ENCODE assay signal across 1 cellular context in genomic region chr15:22873841-22874240, GRCh38.
TF ChIP-seq lines count a peak whose summit lies in the region.

No MANE protein-coding gene starts in this region.

TF ChIP-seq in WTC11, 78 proteins besides CTCF, POLR2A, EP300 and RAD21 (continued from another document):
- no peak for TF ChIP-seq ZNF532 (CRISPR knock-in tag; IDR thresholded peaks at IDR 0.05; ENCODE audit: borderline replicate concordance)
- TF ChIP-seq ZMAT4 (CRISPR knock-in tag; IDR thresholded peaks at IDR 0.05), result no peak
- no peak for TF ChIP-seq ESRRA (CRISPR knock-in tag; IDR thresholded peaks at IDR 0.05; ENCODE audit: borderline replicate concordance)
- TF ChIP-seq TCF7 (CRISPR knock-in tag; IDR thresholded peaks at IDR 0.05; ENCODE audit: low read depth), result no peak
- TF ChIP-seq CREB1 (CRISPR knock-in tag; IDR thresholded peaks at IDR 0.05), result no peak
- no peak for TF ChIP-seq ZNF232 (CRISPR knock-in tag; IDR thresholded peaks at IDR 0.05)
- no peak for TF ChIP-seq ZBTB43 (CRISPR knock-in tag; IDR thresholded peaks at IDR 0.05)
- TF ChIP-seq MAX (CRISPR knock-in tag; IDR thresholded peaks at IDR 0.05), result no peak
- no peak for TF ChIP-seq ZNF121 (CRISPR knock-in tag; IDR thresholded peaks at IDR 0.05)
- no peak for TF ChIP-seq SMAD3 (CRISPR knock-in tag; IDR thresholded peaks at IDR 0.05; ENCODE audit: borderline replicate concordance)
- no peak for TF ChIP-seq CDX4 (CRISPR knock-in tag; IDR thresholded peaks at IDR 0.05; ENCODE audit: borderline replicate concordance)
